Comparison of ENCODE assay signal across 8 cellular contexts in genomic region chr2:31137211-31138036, GRCh38. TPM values are rescaled to one million over a fixed set of nuclear protein-coding genes. Genes with fewer than 3 reads are reported as not detected.
A peak's percentile ranks its signal among the peaks of the same experiment; 100 is the strongest.
DNase-seq lines count a peak whose midpoint lies in the region; ATAC-seq and TF ChIP-seq lines count a peak whose summit lies in the region.

No MANE protein-coding gene starts in this region.

- H3K27me3 Mint-ChIP-seq in Caco-2 (ENCODE audit: insufficient read depth, unreplicated experiment) = peaks cover 28% of the 10 kb centered on the region

- TF ChIP-seq CTCF in Caco-2 (IDR thresholded peaks at IDR 0.05; ENCODE audit: insufficient read depth in 1 of 2, low read depth in 1 of 2, low read length in 1 of 2, severe bottlenecking in 1 of 2, unreplicated experiment in 1 of 2) (no peak), HL-60 (IDR thresholded peaks at IDR 0.05; ENCODE audit: insufficient read depth, low read length) (no peak), kidney epithelial cell (IDR thresholded peaks at IDR 0.05; ENCODE audit: insufficient read depth, low read length, poor library complexity, severe bottlenecking) (peak; percentile 25), thoracic aorta (IDR thresholded peaks at IDR 0.05) (no peak)

- H3K4me1 ChIP-seq in Caco-2 (no peaks in the 10 kb centered on the region), thoracic aorta (ENCODE audit: control insufficient read depth in 1 of 2, low read depth in 2 of 2) (peaks cover 4 to 14% of the 10 kb centered on the region in 2 donors)

- no peak for ATAC-seq in thoracic aorta (ENCODE audit: insufficient number of reproducible peaks, low FRiP score, low read depth)

- no peaks in the 10 kb centered on the region for H3K36me3 ChIP-seq in Caco-2 (ENCODE audit: control insufficient read depth, insufficient read depth, low read length)
- no peaks in the 10 kb centered on the region for H3K36me3 ChIP-seq in kidney epithelial cell (ENCODE audit: control insufficient read depth, insufficient read depth, low read length)
- no peaks in the 10 kb centered on the region for H3K36me3 ChIP-seq in thoracic aorta

- peak overlapping the region; percentile 53 for H3K4me3 Mint-ChIP-seq in Caco-2 (ENCODE audit: unreplicated experiment)

- H3K4me1 Mint-ChIP-seq in Caco-2 (ENCODE audit: low read depth, unreplicated experiment) = no peaks in the 10 kb centered on the region

- H3K27me3 ChIP-seq in Caco-2 (replicated peaks; ENCODE audit: control insufficient read depth, insufficient read depth, low read length) (peaks cover 4% of the 10 kb centered on the region), HL-60 (ENCODE audit: insufficient read depth, poor library complexity, severe bottlenecking) (peaks cover 5% of the 10 kb centered on the region), kidney epithelial cell (ENCODE audit: control insufficient read depth, insufficient read depth, low read length) (no peaks in the 10 kb centered on the region), thoracic aorta (replicated peaks; ENCODE audit: insufficient read depth) (no peaks in the 10 kb centered on the region)

- H3K27ac Mint-ChIP-seq in Caco-2 (ENCODE audit: unreplicated experiment) = no peak overlapping the region

- no TSS peak for BruUV-seq in Caco-2 (replicated peaks; lab: Mats Ljungman, UMichigan)

- H3K4me3 ChIP-seq in Caco-2 (ENCODE audit: low read depth, low read length) (no peak overlapping the region), HL-60 (replicated peaks; ENCODE audit: insufficient read depth, low read length) (peak overlapping the region; percentile 47), kidney epithelial cell (ENCODE audit: low read depth, low read length) (peak overlapping the region; percentile 75), thoracic aorta (peak overlapping the region; percentile 82)

- intact Hi-C loops in Caco-2 (cut with micrococcal nuclease; ENCODE audit: unreplicated experiment) = no loop called here

- CTCF ChIA-PET in Caco-2 (lab: Charles Lee) = interaction anchor here (0.6 to 1.2 kb wide), 3 partner anchors 33 to 269 kb away, joined by 3 to 5 read pairs (median 4); no protein-coding TSS in a partner anchor

- H3K36me3 Mint-ChIP-seq in Caco-2 (ENCODE audit: insufficient read depth, unreplicated experiment) = no peaks in the 10 kb centered on the region

- POLR2A ChIA-PET in Caco-2 (lab: Charles Lee) = no interaction called here

- H3K9me3 ChIP-seq in Caco-2 (no peaks in the 10 kb centered on the region), thoracic aorta (no peaks in the 10 kb centered on the region)

- no peaks in the 10 kb centered on the region for H3K9me3 Mint-ChIP-seq in Caco-2 (ENCODE audit: unreplicated experiment)

- no peak for DNase-seq in Caco-2
- DNase-seq in HL-60 (ENCODE audit: low read depth in 1 of 2, low spot score in 1 of 2) = peak in 1 of 2 experiments; percentile 22
- peak; percentile 30 for DNase-seq in astrocyte of the hippocampus (ENCODE audit: low read depth, low spot score)
- DNase-seq in kidney epithelial cell (ENCODE audit: low read depth) = no peak
- no peak for DNase-seq in thoracic aorta (ENCODE audit: low spot score)
- no peak for DNase-seq in medulla oblongata (ENCODE audit: extremely low spot score)
- DNase-seq in KG1 (lab: John Stamatoyannopoulos, UW) = no peak
- no peak for DNase-seq in NCI-H446 treated with DMSO at 0.1 percent for 48 hours (lab: John Stamatoyannopoulos, UW)

- H3K27ac ChIP-seq in HL-60 (replicated peaks) (peak overlapping the region; percentile 70), thoracic aorta (no peak overlapping the region)

RNA-seq across cellular contexts. Expression of gene GALNT14, which starts 0.8 kb away (rescaled TPM):
- total RNA-seq in Caco-2 (2022) (not detected in 2 replicates), kidney epithelial cell (47.3 and 54.6 TPM in 2 replicates), thoracic aorta (1 to 10 TPM in 1 of 2 donors, not detected in 1; 1.6 TPM)

Comparison
In these comparisons a context has a peak if more than half of its experiments do, and no peak if none do; other contexts are left out.
1. RNA of gene GALNT14, which starts 0.8 kb away (total RNA-seq): 47.3 to 54.6 TPM in kidney epithelial cell; 1.6 TPM in thoracic aorta and not detected in Caco-2; every median in the first group is over 10 times any median in the second.